In the genomic region with DNA sequence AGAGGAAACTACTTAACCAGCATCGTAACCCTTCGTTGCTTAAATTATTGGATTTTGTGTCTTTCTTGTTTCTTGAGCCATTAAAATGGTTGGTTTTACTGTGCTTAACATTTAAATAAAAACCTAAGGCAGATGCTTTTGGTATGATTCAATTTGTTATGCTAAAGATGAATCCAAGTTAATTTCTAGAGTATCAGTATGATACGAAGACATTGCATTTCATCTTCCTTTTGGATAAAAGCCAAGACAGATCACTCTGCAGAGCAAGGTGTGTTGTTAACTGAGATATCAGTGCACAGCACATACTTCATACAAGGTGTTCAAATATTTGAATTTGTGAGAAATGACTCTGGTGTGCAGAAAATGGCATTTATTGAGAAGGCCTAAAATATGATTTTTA, we compare ENCODE assay signal across 27 cellular contexts.
"Had no signal": no experiment of that assay in that cellular context is flagged by ENCODE, and none has a peak within 500 bp of the region (broad histone marks: within the 10 kb centered on the region; RNA-seq: fewer than 3 reads in every experiment).

No MANE protein-coding gene starts in this region.

- H3K27ac ChIP-seq: brain microvascular endothelial cell, coronary artery, dorsolateral prefrontal cortex had no signal

- H3K27me3 ChIP-seq: brain microvascular endothelial cell, dorsolateral prefrontal cortex had no signal

- DNase-seq: activated CD4-positive, alpha-beta memory T cell treated with anti-CD3 and anti-CD28 coated beads, Interleukin-2, amount 10 ng/mL, durations not matched to agents 7 days and 5 days; activated CD4-positive, alpha-beta T cell treated with anti-CD3 and anti-CD28 coated beads, Interleukin-2, amount 10 ng/mL, durations not matched to agents 7 days and 5 days; activated CD4-positive, alpha-beta T cell treated with anti-CD3 and anti-CD28 coated beads, Interleukin-2, amount 50 U/mL, for 4 hours; activated CD4-positive, CD25-positive, alpha-beta regulatory T cell; activated CD4-positive, CD25-positive, alpha-beta regulatory T cell treated with anti-CD3 and anti-CD28 coated beads, Interleukin-2, amount 50 U/mL, for 72 hours; activated CD8-positive, alpha-beta memory T cell treated with anti-CD3 and anti-CD28 coated beads, Interleukin-2, amount 50 U/mL, for 48 hours; activated effector memory CD4-positive, alpha-beta T cell treated with anti-CD3 and anti-CD28 coated beads, Interleukin-2, amount 50 U/mL, for 16 hours; activated naive CD4-positive, alpha-beta T cell treated with anti-CD3 and anti-CD28 coated beads for 36 hours; activated naive CD8-positive, alpha-beta T cell treated with anti-CD3 and anti-CD28 coated beads for 36 hours; activated naive CD8-positive, alpha-beta T cell treated with anti-CD3 and anti-CD28 coated beads, Interleukin-2, amount 50 U/mL, for 24 hours; activated T-cell treated with anti-CD3 and anti-CD28 coated beads for 4 hours; activated T-cell treated with anti-CD3 and anti-CD28 coated beads, Interleukin-2, amount 50 U/mL, for 24 hours; anterior cingulate cortex; brain microvascular endothelial cell; dorsolateral prefrontal cortex; effector memory CD4-positive, alpha-beta T cell; endodermal cell; foreskin fibroblast; head of caudate nucleus; T-helper 2 cell had no signal

- H3K4me3 ChIP-seq: coronary artery, dorsolateral prefrontal cortex had no signal

- H3K9me3 Mint-ChIP-seq: activated CD4-positive, alpha-beta memory T cell treated with anti-CD3 and anti-CD28 coated beads, Interleukin-2, amount 10 ng/mL, durations not matched to agents 7 days and 5 days; activated CD4-positive, alpha-beta T cell treated with anti-CD3 and anti-CD28 coated beads, Interleukin-2, amount 10 ng/mL, durations not matched to agents 7 days and 5 days; activated naive CD4-positive, alpha-beta T cell treated with anti-CD3 and anti-CD28 coated beads for 36 hours; activated naive CD4-positive, alpha-beta T cell treated with anti-CD3 and anti-CD28 coated beads, Interleukin-2, amount 50 U/mL, for 24 hours; activated naive CD8-positive, alpha-beta T cell treated with anti-CD3 and anti-CD28 coated beads, Interleukin-2, amount 50 U/mL, for 24 hours; activated T-cell treated with anti-CD3 and anti-CD28 coated beads, Interleukin-2, amount 50 U/mL, for 24 hours; activated T-helper 1 cell treated with anti-CD3 and anti-CD28 coated beads, Interleukin-12 subunit alpha, Interleukin-12 subunit beta, Interleukin-2, Interleukin-4 antibody, amounts not matched to agents 30 ng/mL and 10 ng/mL and 1 ng/mL, durations not matched to agents 14 hours and 24 hours and 36 hours; activated T-helper 2 cell treated with anti-CD3 and anti-CD28 coated beads, Interferon-gamma antibody, Interleukin-2, Interleukin-4, amounts not matched to agents 10 μg/mL and 5 μg/mL and 100 μg/mL, durations not matched to agents 14 hours and 24 hours and 36 hours; central memory CD8-positive, alpha-beta T cell; dendritic cell treated with granulocyte-macrophage colony-stimulating factor and Interleukin-4, amounts not matched to agents 40 ng/mL and 50 ng/mL, for 4 days; endodermal cell had no signal

- H3K4me3 Mint-ChIP-seq: activated CD4-positive, alpha-beta memory T cell treated with anti-CD3 and anti-CD28 coated beads, Interleukin-2, amount 10 ng/mL, durations not matched to agents 7 days and 5 days; activated CD4-positive, alpha-beta T cell treated with anti-CD3 and anti-CD28 coated beads, Interleukin-2, amount 10 ng/mL, durations not matched to agents 7 days and 5 days; activated naive CD4-positive, alpha-beta T cell treated with anti-CD3 and anti-CD28 coated beads for 36 hours; activated naive CD4-positive, alpha-beta T cell treated with anti-CD3 and anti-CD28 coated beads, Interleukin-2, amount 50 U/mL, for 24 hours; activated naive CD8-positive, alpha-beta T cell treated with anti-CD3 and anti-CD28 coated beads for 36 hours; activated naive CD8-positive, alpha-beta T cell treated with anti-CD3 and anti-CD28 coated beads, Interleukin-2, amount 50 U/mL, for 24 hours; activated T-cell treated with anti-CD3 and anti-CD28 coated beads, Interleukin-2, amount 50 U/mL, for 24 hours; activated T-helper 1 cell treated with anti-CD3 and anti-CD28 coated beads, Interleukin-12 subunit alpha, Interleukin-12 subunit beta, Interleukin-2, Interleukin-4 antibody, amounts not matched to agents 30 ng/mL and 10 ng/mL and 1 ng/mL, durations not matched to agents 14 hours and 24 hours and 36 hours; central memory CD8-positive, alpha-beta T cell; dendritic cell treated with granulocyte-macrophage colony-stimulating factor and Interleukin-4, amounts not matched to agents 40 ng/mL and 50 ng/mL, for 4 days; endodermal cell had no signal

- H3K27ac Mint-ChIP-seq: activated CD4-positive, alpha-beta memory T cell treated with anti-CD3 and anti-CD28 coated beads, Interleukin-2, amount 10 ng/mL, durations not matched to agents 7 days and 5 days; activated CD4-positive, alpha-beta T cell treated with anti-CD3 and anti-CD28 coated beads, Interleukin-2, amount 10 ng/mL, durations not matched to agents 7 days and 5 days; activated naive CD4-positive, alpha-beta T cell treated with anti-CD3 and anti-CD28 coated beads for 36 hours; activated naive CD4-positive, alpha-beta T cell treated with anti-CD3 and anti-CD28 coated beads, Interleukin-2, amount 50 U/mL, for 24 hours; activated naive CD8-positive, alpha-beta T cell treated with anti-CD3 and anti-CD28 coated beads for 36 hours; activated naive CD8-positive, alpha-beta T cell treated with anti-CD3 and anti-CD28 coated beads, Interleukin-2, amount 50 U/mL, for 24 hours; activated T-cell treated with anti-CD3 and anti-CD28 coated beads, Interleukin-2, amount 50 U/mL, for 24 hours; activated T-helper 1 cell treated with anti-CD3 and anti-CD28 coated beads, Interleukin-12 subunit alpha, Interleukin-12 subunit beta, Interleukin-2, Interleukin-4 antibody, amounts not matched to agents 30 ng/mL and 10 ng/mL and 1 ng/mL, durations not matched to agents 14 hours and 24 hours and 36 hours; activated T-helper 2 cell treated with anti-CD3 and anti-CD28 coated beads, Interferon-gamma antibody, Interleukin-2, Interleukin-4, amounts not matched to agents 10 μg/mL and 5 μg/mL and 100 μg/mL, durations not matched to agents 14 hours and 24 hours and 36 hours; dendritic cell treated with granulocyte-macrophage colony-stimulating factor and Interleukin-4, amounts not matched to agents 40 ng/mL and 50 ng/mL, for 4 days; endodermal cell had no signal

- H3K36me3 ChIP-seq: brain microvascular endothelial cell had no signal

- ATAC-seq: activated naive CD8-positive, alpha-beta T cell treated with anti-CD3 and anti-CD28 coated beads, Interleukin-2, amount 50 U/mL, for 24 hours; esophagus mucosa had no signal

- H3K27me3 Mint-ChIP-seq: activated CD4-positive, alpha-beta memory T cell treated with anti-CD3 and anti-CD28 coated beads, Interleukin-2, amount 10 ng/mL, durations not matched to agents 7 days and 5 days; activated CD4-positive, alpha-beta T cell treated with anti-CD3 and anti-CD28 coated beads, Interleukin-2, amount 10 ng/mL, durations not matched to agents 7 days and 5 days; activated naive CD4-positive, alpha-beta T cell treated with anti-CD3 and anti-CD28 coated beads, Interleukin-2, amount 50 U/mL, for 24 hours; activated naive CD8-positive, alpha-beta T cell treated with anti-CD3 and anti-CD28 coated beads for 36 hours; activated naive CD8-positive, alpha-beta T cell treated with anti-CD3 and anti-CD28 coated beads, Interleukin-2, amount 50 U/mL, for 24 hours; activated T-cell treated with anti-CD3 and anti-CD28 coated beads, Interleukin-2, amount 50 U/mL, for 24 hours; central memory CD8-positive, alpha-beta T cell; dendritic cell treated with granulocyte-macrophage colony-stimulating factor and Interleukin-4, amounts not matched to agents 40 ng/mL and 50 ng/mL, for 4 days had no signal
